ENCODE assay signal across 1 cellular context in genomic region chr1:59083946-59084865, GRCh38.
TF ChIP-seq lines count a peak whose summit lies in the region.

No MANE protein-coding gene starts in this region.

TF ChIP-seq in WTC11, 78 proteins besides CTCF, POLR2A, EP300 and RAD21 (continued from another document):
- TF ChIP-seq USF2 (CRISPR knock-in tag; IDR thresholded peaks at IDR 0.05) (no peak), MLX (CRISPR knock-in tag; IDR thresholded peaks at IDR 0.05) (no peak), ESRRA (CRISPR knock-in tag; IDR thresholded peaks at IDR 0.05; ENCODE audit: borderline replicate concordance) (no peak), ZNF532 (CRISPR knock-in tag; IDR thresholded peaks at IDR 0.05; ENCODE audit: borderline replicate concordance) (no peak)
